ENCODE assay signal across 14 cellular contexts in the genomic region with DNA sequence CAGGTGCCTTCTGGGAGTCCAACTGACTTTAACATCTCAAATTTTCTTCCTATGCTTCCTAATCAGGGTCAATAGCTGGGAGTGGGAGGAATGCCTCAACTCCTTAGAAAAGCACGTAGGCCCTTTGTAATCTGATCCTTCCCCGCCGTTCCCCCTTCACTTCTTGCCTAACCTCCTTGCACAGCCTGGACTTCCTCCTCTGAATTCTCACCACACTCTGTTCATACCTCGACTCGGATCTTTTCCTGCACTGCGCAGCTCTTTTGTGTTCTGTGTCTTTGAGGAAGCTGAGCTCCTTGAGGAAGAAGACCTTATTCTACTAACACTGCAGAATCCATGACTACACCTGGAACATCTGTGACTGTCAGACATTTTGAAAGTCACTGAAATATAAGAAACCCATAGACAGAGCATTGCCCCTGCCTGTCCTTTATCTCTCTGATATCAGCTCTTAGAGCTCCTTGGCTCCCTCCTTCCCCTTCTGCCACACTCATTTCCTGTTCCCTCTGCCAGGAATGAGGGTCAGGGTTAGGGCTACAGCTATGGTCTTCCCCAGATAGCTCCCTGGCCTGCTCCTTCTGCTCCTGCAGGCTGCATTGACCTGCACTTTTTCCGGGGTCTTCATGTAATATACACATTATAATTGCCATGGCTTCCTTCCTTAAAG.
DNase-seq lines count a peak whose midpoint lies in the region; ATAC-seq, FAIRE-seq and TF ChIP-seq lines count a peak whose summit lies in the region.
"Had no signal": no experiment of that assay in that cellular context is flagged by ENCODE, and none has a peak within 500 bp of the region (broad histone marks: within the 10 kb centered on the region; RNA-seq: fewer than 3 reads in every experiment).

No MANE protein-coding gene starts in this region.

- H3K79me2 ChIP-seq in keratinocyte (ENCODE audit: control insufficient read depth, insufficient read depth, low read length): no peaks in the 10 kb centered on the region

- no peak overlapping the region for H3K4me3 Mint-ChIP-seq in T-helper 2 cell treated with Interferon-gamma antibody and Interleukin-4, amounts not matched to agents 5 μg/mL and 100 μg/mL, for 36 hours
- H3K4me3 Mint-ChIP-seq: CD8-positive, alpha-beta memory T cell had no signal

- H3K27ac Mint-ChIP-seq in T-helper 2 cell treated with Interferon-gamma antibody and Interleukin-4, amounts not matched to agents 5 μg/mL and 100 μg/mL, for 36 hours: no peak overlapping the region
- H3K27ac Mint-ChIP-seq: CD8-positive, alpha-beta memory T cell had no signal

- DNase-seq in Kasumi-1 (lab: John Stamatoyannopoulos, UW): peak; percentile 92 to 93
- DNase-seq in choroid plexus epithelial cell (ENCODE audit: low read depth): peak; percentile 14
- DNase-seq in keratinocyte (ENCODE audit: low read depth, low spot score): no peak
- no peak for DNase-seq in ecto neural progenitor cell (ENCODE audit: low spot score)
- DNase-seq in NCI-H146 (lab: John Stamatoyannopoulos, UW): no peak
- no peak for DNase-seq in T-helper 2 cell treated with Interferon-gamma antibody and Interleukin-4, amounts not matched to agents 5 μg/mL and 100 μg/mL, for 36 hours (ENCODE audit: low spot score)
- DNase-seq: CD8-positive, alpha-beta memory T cell; NCI-H1092; NCI-H1694; NCI-H345; NCI-H526 treated with DMSO at 0.1 percent for 48 hours had no signal

- H3K4me2 ChIP-seq in keratinocyte (ENCODE audit: control insufficient read depth, extremely low read depth, insufficient read depth, low read depth, low read length): no peak overlapping the region

- no peaks in the 10 kb centered on the region for H4K20me1 ChIP-seq in keratinocyte (ENCODE audit: control insufficient read depth, extremely low read depth, insufficient read depth, low read length)

- H3K27me3 Mint-ChIP-seq in T-helper 2 cell treated with Interferon-gamma antibody and Interleukin-4, amounts not matched to agents 5 μg/mL and 100 μg/mL, for 36 hours (ENCODE audit: low read depth): no peaks in the 10 kb centered on the region
- H3K27me3 Mint-ChIP-seq: CD8-positive, alpha-beta memory T cell had no signal

- H3K27me3 ChIP-seq in keratinocyte (ENCODE audit: control insufficient read depth, extremely low read depth, insufficient read depth, low read length): no peaks in the 10 kb centered on the region

- no peak overlapping the region for H3K27ac ChIP-seq in keratinocyte (ENCODE audit: control insufficient read depth, insufficient read depth, low read length)
- H3K27ac ChIP-seq: HL-60 had no signal

- H3K4me3 ChIP-seq in choroid plexus epithelial cell (ENCODE audit: low read depth, low read length) (no peak overlapping the region), keratinocyte (ENCODE audit: control insufficient read depth in 2 of 3, extremely low read depth in 1 of 3, insufficient read depth in 2 of 3, low read depth in 1 of 3, low read length in 3 of 3) (no peak overlapping the region)
- H3K4me3 ChIP-seq: K562 had no signal

- no peaks in the 10 kb centered on the region for H3K36me3 Mint-ChIP-seq in T-helper 2 cell treated with Interferon-gamma antibody and Interleukin-4, amounts not matched to agents 5 μg/mL and 100 μg/mL, for 36 hours (ENCODE audit: low read depth)
- H3K36me3 Mint-ChIP-seq: CD8-positive, alpha-beta memory T cell had no signal

- H3K4me1 ChIP-seq in keratinocyte (ENCODE audit: control insufficient read depth, extremely low read depth, insufficient read depth, low read length): no peaks in the 10 kb centered on the region

- H3K9me1 ChIP-seq in keratinocyte (ENCODE audit: control insufficient read depth, extremely low read depth, insufficient read depth, low read length): no peaks in the 10 kb centered on the region

- ATAC-seq in GM21786 (IDR thresholded peaks at IDR 0.05; ENCODE audit: unreplicated experiment): no peak
- ATAC-seq: K562 had no signal

- H3K9ac ChIP-seq in keratinocyte (ENCODE audit: control insufficient read depth, extremely low read depth, insufficient read depth, low read length): no peak overlapping the region

- FAIRE-seq in keratinocyte (lab: Jason Lieb, UNC): no peak
- FAIRE-seq: K562 had no signal

- H2AFZ ChIP-seq in keratinocyte (ENCODE audit: control insufficient read depth, low read length): peak overlapping the region; percentile 22

- H3K36me3 ChIP-seq in keratinocyte (ENCODE audit: control insufficient read depth in 2 of 2, extremely low read depth in 1 of 2, insufficient read depth in 2 of 2, low read length in 2 of 2): no peaks in the 10 kb centered on the region

- H3K4me1 Mint-ChIP-seq in T-helper 2 cell treated with Interferon-gamma antibody and Interleukin-4, amounts not matched to agents 5 μg/mL and 100 μg/mL, for 36 hours (ENCODE audit: low read depth): no peaks in the 10 kb centered on the region
- H3K4me1 Mint-ChIP-seq: CD8-positive, alpha-beta memory T cell had no signal

- dilution Hi-C loops in keratinocyte (cut with MboI; ENCODE audit: extremely low pct_ligation_motif_present, low sequenced_read_pairs): no loop called here

- no peaks in the 10 kb centered on the region for H3K9me3 Mint-ChIP-seq in T-helper 2 cell treated with Interferon-gamma antibody and Interleukin-4, amounts not matched to agents 5 μg/mL and 100 μg/mL, for 36 hours

- TF ChIP-seq CTCF in choroid plexus epithelial cell (conservative IDR thresholded peaks at IDR 0.05; ENCODE audit: low read depth, low read length): no peak
- no peak for TF ChIP-seq CTCF in keratinocyte (optimal IDR thresholded peaks at IDR 0.05 in 1 of 3, IDR thresholded peaks at IDR 0.05 in 1 of 3, conservative IDR thresholded peaks at IDR 0.05 in 1 of 3; ENCODE audit: extremely low read depth in 1 of 3, insufficient read depth in 2 of 3, low read length in 3 of 3)

- no peaks in the 10 kb centered on the region for H3K9me3 ChIP-seq in keratinocyte (ENCODE audit: control insufficient read depth, low read depth, low read length)

Comparison
In these comparisons a context has a peak if more than half of its experiments do, and no peak if none do; other contexts are left out.
1. DNase-seq: peak in Kasumi-1 (2 of 2) and choroid plexus epithelial cell (single experiment); none in keratinocyte (single experiment), ecto neural progenitor cell (single experiment), NCI-H146 (single experiment) and T-helper 2 cell treated with Interferon-gamma antibody and Interleukin-4, amounts not matched to agents 5 μg/mL and 100 μg/mL, for 36 hours (single experiment).